ENCODE assay signal across 18 cellular contexts in the genomic region with DNA sequence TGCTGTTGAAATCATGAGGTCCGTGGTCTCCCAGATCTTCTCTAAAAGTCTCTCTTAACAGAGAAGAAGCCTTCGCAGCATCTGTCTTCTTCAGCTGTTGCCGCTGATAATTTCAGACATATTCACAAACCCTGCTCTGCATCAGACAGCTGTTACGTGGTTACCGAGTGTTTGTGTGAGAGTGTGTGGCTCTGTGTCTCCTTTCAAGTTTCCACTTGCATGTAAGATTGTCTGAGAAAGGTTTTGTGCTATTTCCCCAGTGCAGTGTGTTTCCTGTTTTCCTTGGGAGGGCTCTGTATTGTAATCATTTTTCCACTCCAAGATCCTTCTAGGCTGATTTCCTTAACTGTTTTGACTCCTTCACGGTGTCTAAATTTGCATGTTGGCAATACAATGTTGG. TPM values are rescaled to one million over a fixed set of nuclear protein-coding genes. Genes with fewer than 3 reads are reported as not detected.
A peak's percentile ranks its signal among the peaks of the same experiment; 100 is the strongest.
DNase-seq lines count a peak whose midpoint lies in the region; ATAC-seq, FAIRE-seq and TF ChIP-seq lines count a peak whose summit lies in the region.
"Had no signal": no experiment of that assay in that cellular context is flagged by ENCODE, and none has a peak within 500 bp of the region (broad histone marks: within the 10 kb centered on the region; RNA-seq: fewer than 3 reads in every experiment).

No MANE protein-coding gene starts in this region.

- H3K27ac Mint-ChIP-seq in MCF 10A (ENCODE audit: low read depth, unreplicated experiment), result no peak overlapping the region
- no peak overlapping the region for H3K27ac Mint-ChIP-seq in nephron progenitor cell
- H3K27ac Mint-ChIP-seq: activated T-cell treated with anti-CD3 and anti-CD28 coated beads, Interleukin-2, amount 50 U/mL, for 24 hours; B cell; brain; immature natural killer cell; nephron; stimulated activated naive B cell treated with anti-CD40 and anti-IgM and Interleukin-4, amounts not matched to agents 10 μg/mL and 1 μg/mL and 100 μg/mL, for 72 hours had no signal

- no peaks in the 10 kb centered on the region; the same call in 1 of the 2 replicates for H3K9me2 ChIP-seq in PC-3 (replicated peaks; ENCODE audit: low read length)

- BruUV-seq in MCF 10A (replicated peaks; lab: Mats Ljungman, UMichigan) (no TSS peak), PC-3 (replicated peaks; lab: Mats Ljungman, UMichigan) (no TSS peak)

- TF ChIP-seq CTCF in bronchial epithelial cell (IDR thresholded peaks at IDR 0.05; ENCODE audit: insufficient read depth, low read length, severe bottlenecking) (no peak), MCF 10A (IDR thresholded peaks at IDR 0.05; ENCODE audit: unreplicated experiment) (no peak), PC-3 (conservative IDR thresholded peaks at IDR 0.05; ENCODE audit: low read depth, low read length) (no peak), nephron progenitor cell (IDR thresholded peaks at IDR 0.05) (no peak)

- H3F3A ChIP-seq in PC-3 (ENCODE audit: low read length, unreplicated experiment), result no peaks in the 10 kb centered on the region

- H2AFZ ChIP-seq in PC-3 (ENCODE audit: low read length), result no peak overlapping the region

- no peaks in the 10 kb centered on the region for H3K4me1 Mint-ChIP-seq in MCF 10A (ENCODE audit: insufficient read depth, unreplicated experiment)
- peaks cover 9% of the 10 kb centered on the region for H3K4me1 Mint-ChIP-seq in nephron progenitor cell
- H3K4me1 Mint-ChIP-seq: B cell had no signal

- H3K27me3 ChIP-seq in BLaER1 treated with 17β-estradiol and CSF1 and Interleukin-3, amounts not matched to agents 10 nM and 100 nM, result no peaks in the 10 kb centered on the region
- H3K27me3 ChIP-seq in bronchial epithelial cell (ENCODE audit: control insufficient read depth, insufficient read depth, low read length), result no peaks in the 10 kb centered on the region
- no peaks in the 10 kb centered on the region for H3K27me3 ChIP-seq in PC-3 (ENCODE audit: low read length)
- H3K27me3 ChIP-seq: esophagus muscularis mucosa had no signal

- intact Hi-C loops in MCF 10A (cut with micrococcal nuclease), result no loop called here
- intact Hi-C loops in PC-3 (cut with micrococcal nuclease), result loop anchor here (10.0 kb wide), 1 partner anchor 147 kb away; no protein-coding TSS in a partner anchor

- no peaks in the 10 kb centered on the region for H4K20me1 ChIP-seq in BLaER1 treated with 17β-estradiol and CSF1 and Interleukin-3, amounts not matched to agents 10 nM and 100 nM
- H4K20me1 ChIP-seq in PC-3 (ENCODE audit: low read length), result no peaks in the 10 kb centered on the region

- peak overlapping the region in 9 of 11 experiments; percentile 3 to 72 (median 65); a peak in 16 of 22 replicates for H3K27ac ChIP-seq in BLaER1 treated with 17β-estradiol and CSF1 and Interleukin-3, amounts not matched to agents 10 nM and 100 nM
- no peak overlapping the region for H3K27ac ChIP-seq in PC-3 (ENCODE audit: low read length)
- H3K27ac ChIP-seq: esophagus muscularis mucosa had no signal

- H3K9ac ChIP-seq in BLaER1 treated with 17β-estradiol and CSF1 and Interleukin-3, amounts not matched to agents 10 nM and 100 nM, result peak overlapping the region in 8 of 11 experiments; percentile 39 to 66 (median 50); a peak in 16 of 22 replicates
- H3K9ac ChIP-seq in PC-3 (ENCODE audit: low read length), result no peak overlapping the region

- FAIRE-seq in bronchial epithelial cell (lab: Jason Lieb, UNC), result no peak
- FAIRE-seq: GM18507 had no signal

- H3K79me2 ChIP-seq in PC-3 (ENCODE audit: low read length), result no peaks in the 10 kb centered on the region

- H3K4me1 ChIP-seq in BLaER1 treated with 17β-estradiol and CSF1 and Interleukin-3, amounts not matched to agents 10 nM and 100 nM, result peaks cover 19 to 81% (median 75%) of the 10 kb centered on the region in 10 experiments
- no peaks in the 10 kb centered on the region; the same call in 1 of the 2 replicates for H3K4me1 ChIP-seq in PC-3 (ENCODE audit: insufficient read depth, low read length)

- peak overlapping the region in 5 of 10 experiments; percentile 2 to 20 (median 7); a peak in 5 of 20 replicates for H3K4me3 ChIP-seq in BLaER1 treated with 17β-estradiol and CSF1 and Interleukin-3, amounts not matched to agents 10 nM and 100 nM
- H3K4me3 ChIP-seq in bronchial epithelial cell (ENCODE audit: low read depth, low read length), result no peak overlapping the region
- no peak overlapping the region for H3K4me3 ChIP-seq in PC-3 (ENCODE audit: low read length)
- H3K4me3 ChIP-seq: esophagus muscularis mucosa had no signal

- H3K36me3 ChIP-seq in BLaER1 treated with 17β-estradiol and CSF1 and Interleukin-3, amounts not matched to agents 10 nM and 100 nM, result no peaks in the 10 kb centered on the region
- H3K36me3 ChIP-seq in bronchial epithelial cell (ENCODE audit: control insufficient read depth, insufficient read depth, low read length), result no peaks in the 10 kb centered on the region
- H3K36me3 ChIP-seq in PC-3 (ENCODE audit: low read depth, low read length), result no peaks in the 10 kb centered on the region
- H3K36me3 ChIP-seq: esophagus muscularis mucosa had no signal

- no peaks in the 10 kb centered on the region for H3K9me3 Mint-ChIP-seq in MCF 10A (ENCODE audit: unreplicated experiment)
- H3K9me3 Mint-ChIP-seq in nephron progenitor cell, result no peaks in the 10 kb centered on the region
- H3K9me3 Mint-ChIP-seq: activated T-cell treated with anti-CD3 and anti-CD28 coated beads, Interleukin-2, amount 50 U/mL, for 24 hours; brain; immature natural killer cell; nephron; stimulated activated naive B cell treated with anti-CD40 and anti-IgM and Interleukin-4, amounts not matched to agents 10 μg/mL and 1 μg/mL and 100 μg/mL, for 72 hours had no signal

- POLR2A ChIA-PET in MCF 10A (lab: Yijun Ruan, JAX) (no interaction called here), PC-3 (lab: Charles Lee; ENCODE audit: unreplicated experiment) (no interaction called here)

- CTCF ChIA-PET in MCF 10A (lab: Yijun Ruan, JAX) (interaction anchor here (0.9 to 4.8 kb wide), 3 partner anchors 483 to 505 kb away, joined by 3 to 59 read pairs (median 4); no protein-coding TSS in a partner anchor), PC-3 (lab: Charles Lee) (no interaction called here)

- no peak for ATAC-seq in PC-3
- ATAC-seq: activated CD4-positive, CD25-positive, alpha-beta regulatory T cell treated with anti-CD3 and anti-CD28 coated beads, Interleukin-2, amount 50 U/mL, for 24 hours; stimulated activated naive B cell treated with anti-CD40 and anti-IgM and Interleukin-4, amounts not matched to agents 10 μg/mL and 1 μg/mL and 100 μg/mL, for 72 hours had no signal

- H3K27me3 Mint-ChIP-seq in MCF 10A (ENCODE audit: insufficient read depth, unreplicated experiment) (no peaks in the 10 kb centered on the region), nephron progenitor cell (ENCODE audit: low read depth, poor library complexity) (no peaks in the 10 kb centered on the region)
- H3K27me3 Mint-ChIP-seq: activated T-cell treated with anti-CD3 and anti-CD28 coated beads, Interleukin-2, amount 50 U/mL, for 24 hours; B cell; brain had no signal

- DNase-seq in NCI-H1694 (lab: John Stamatoyannopoulos, UW) (peak; percentile 5), bronchial epithelial cell (ENCODE audit: low read depth) (peak; percentile 70), left kidney (ENCODE audit: low read depth, low spot score) (peak; percentile 25), MCF 10A (ENCODE audit: unreplicated experiment) (no peak), PC-3 (no peak), D341Med (ENCODE audit: low spot score) (no peak), nephron progenitor cell (no peak)
- DNase-seq: activated T-cell treated with anti-CD3 and anti-CD28 coated beads, Interleukin-2, amount 50 U/mL, for 24 hours; EL; immature natural killer cell; stimulated activated naive B cell treated with anti-CD40 and anti-IgM and Interleukin-4, amounts not matched to agents 10 μg/mL and 1 μg/mL and 100 μg/mL, for 72 hours had no signal

- no peaks in the 10 kb centered on the region for H3K36me3 Mint-ChIP-seq in MCF 10A (ENCODE audit: insufficient read depth, unreplicated experiment)
- no peaks in the 10 kb centered on the region for H3K36me3 Mint-ChIP-seq in nephron progenitor cell (ENCODE audit: low read depth)
- H3K36me3 Mint-ChIP-seq: brain; immature natural killer cell; stimulated activated naive B cell treated with anti-CD40 and anti-IgM and Interleukin-4, amounts not matched to agents 10 μg/mL and 1 μg/mL and 100 μg/mL, for 72 hours had no signal

- H3K4me2 ChIP-seq in BLaER1 treated with 17β-estradiol and CSF1 and Interleukin-3, amounts not matched to agents 10 nM and 100 nM, result peak overlapping the region; percentile 55 to 89 (median 79)
- H3K4me2 ChIP-seq in PC-3 (ENCODE audit: low read length), result no peak overlapping the region

- peaks cover 0 to 5% (median 0%) of the 10 kb centered on the region in 11 experiments; a peak in 1 of 22 replicates for H3K9me3 ChIP-seq in BLaER1 treated with 17β-estradiol and CSF1 and Interleukin-3, amounts not matched to agents 10 nM and 100 nM (replicated peaks in 1 of 11)
- no peaks in the 10 kb centered on the region for H3K9me3 ChIP-seq in PC-3 (ENCODE audit: low read length)
- H3K9me3 ChIP-seq: esophagus muscularis mucosa had no signal

- H3K4me3 Mint-ChIP-seq in MCF 10A (ENCODE audit: unreplicated experiment) (no peak overlapping the region), nephron progenitor cell (no peak overlapping the region)
- H3K4me3 Mint-ChIP-seq: activated T-cell treated with anti-CD3 and anti-CD28 coated beads, Interleukin-2, amount 50 U/mL, for 24 hours; B cell; brain; immature natural killer cell; stimulated activated naive B cell treated with anti-CD40 and anti-IgM and Interleukin-4, amounts not matched to agents 10 μg/mL and 1 μg/mL and 100 μg/mL, for 72 hours had no signal

RNA-seq across cellular contexts. Expression of gene MAIP1, which starts 32.8 kb away (rescaled TPM):
- total RNA-seq in bronchial epithelial cell (12.9 and 15.2 TPM in 2 replicates), MCF 10A (2022) (17.7 and 24.1 TPM in 2 replicates), PC-3 (2014; rRNA removed) (44.7 and 49.2 TPM in 2 replicates)

RNA-seq across cellular contexts. Expression of gene TYW5, which starts 32.9 kb away (rescaled TPM):
- total RNA-seq in bronchial epithelial cell (10.5 and 11.8 TPM in 2 replicates), MCF 10A (2022) (9.7 and 11.1 TPM in 2 replicates), PC-3 (2014; rRNA removed) (5.4 and 9.0 TPM in 2 replicates)

Comparison
In these comparisons a context has a peak if more than half of its experiments do, and no peak if none do; other contexts are left out.
1. DNase-seq: peak in NCI-H1694 (single experiment), bronchial epithelial cell (single experiment) and left kidney (single experiment); none in MCF 10A (single experiment), PC-3 (single experiment), D341Med (single experiment) and nephron progenitor cell (single experiment).